In genomic region chr9:2679011-2679410, GRCh38 we compare ENCODE assay signal across 30 cellular contexts. TPM values are rescaled to one million over a fixed set of nuclear protein-coding genes. Genes with fewer than 3 reads are reported as not detected.
"Had no signal": no experiment of that assay in that cellular context is flagged by ENCODE, and none has a peak within 500 bp of the region (broad histone marks: within the 10 kb centered on the region; RNA-seq: fewer than 3 reads in every experiment).

No MANE protein-coding gene starts in this region.

- H3K4me1 ChIP-seq: tibial artery, upper lobe of right lung had no signal

- H3K9me3 ChIP-seq: suprapubic skin, tibial artery, upper lobe of right lung had no signal

- H3K27ac ChIP-seq: suprapubic skin, tibial artery, upper lobe of right lung had no signal

- H3K4me3 ChIP-seq: smooth muscle cell, suprapubic skin, tibial artery, upper lobe of right lung had no signal

- H3K27me3 ChIP-seq: suprapubic skin, tibial artery, upper lobe of right lung had no signal

- FAIRE-seq: colon, endometrium, frontal cortex had no signal

- H3K36me3 ChIP-seq: suprapubic skin, tibial artery, upper lobe of right lung had no signal

- ATAC-seq: activated naive CD8-positive, alpha-beta T cell treated with anti-CD3 and anti-CD28 coated beads, Interleukin-2, amount 50 U/mL, for 24 hours; WTC11 had no signal

- H3K4me2 ChIP-seq: smooth muscle cell had no signal

- DNase-seq: activated CD4-positive, alpha-beta memory T cell treated with anti-CD3 and anti-CD28 coated beads, Interleukin-2, amount 10 ng/mL, durations not matched to agents 7 days and 5 days; activated CD4-positive, alpha-beta T cell treated with anti-CD3 and anti-CD28 coated beads for 1 hour; activated CD4-positive, alpha-beta T cell treated with anti-CD3 and anti-CD28 coated beads, Interleukin-2, amount 10 ng/mL, durations not matched to agents 7 days and 5 days; activated CD8-positive, alpha-beta memory T cell treated with anti-CD3 and anti-CD28 coated beads, Interleukin-2, amount 50 U/mL, for 48 hours; activated gamma-delta T cell treated with Interleukin-2 at 50 U/mL for 16 hours; activated naive CD8-positive, alpha-beta T cell treated with anti-CD3 and anti-CD28 coated beads, Interleukin-2, amount 50 U/mL, for 24 hours; activated T-cell treated with anti-CD3 and anti-CD28 coated beads, Interleukin-2, amount 50 U/mL, for 24 hours; effector CD8-positive, alpha-beta T cell; erythroblast; glutamatergic neuron; left cardiac atrium; mammary epithelial cell; stimulated activated CD4-positive, alpha-beta T cell treated with anti-CD3 and anti-CD28 coated beads, Interleukin-15, amount 100 ng/mL, for 24 hours; stimulated activated CD4-positive, alpha-beta T cell treated with anti-CD3 and anti-CD28 coated beads, Interleukin-2, amount 100 ng/mL, for 24 hours; stimulated activated naive CD4-positive, alpha-beta T cell; T-helper 2 cell; tibial artery; upper lobe of right lung had no signal

RNA-seq across cellular contexts. Expression of gene KCNV2, which starts 38.3 kb away (rescaled TPM):
- total RNA-seq: activated CD4-positive, alpha-beta memory T cell treated with anti-CD3 and anti-CD28 coated beads, Interleukin-2, amount 10 ng/mL, durations not matched to agents 7 days and 5 days; activated CD4-positive, alpha-beta T cell treated with anti-CD3 and anti-CD28 coated beads, Interleukin-2, amount 10 ng/mL, durations not matched to agents 7 days and 5 days; activated T-helper 17 cell treated with anti-CD3 and anti-CD28 coated beads, Interleukin-2, amount 50 U/mL, for 72 hours; dermis microvascular lymphatic vessel endothelial cell; frontal cortex; left cardiac atrium; liver; mammary epithelial cell; mucosa of gallbladder; osteocyte; progenitor cell of endocrine pancreas; smooth muscle cell; suprapubic skin; upper lobe of right lung; WTC11 had no signal
- polyA plus RNA-seq: mammary epithelial cell, smooth muscle cell had no signal
